Comparison of ENCODE assay signal across 23 cellular contexts in the genomic region with DNA sequence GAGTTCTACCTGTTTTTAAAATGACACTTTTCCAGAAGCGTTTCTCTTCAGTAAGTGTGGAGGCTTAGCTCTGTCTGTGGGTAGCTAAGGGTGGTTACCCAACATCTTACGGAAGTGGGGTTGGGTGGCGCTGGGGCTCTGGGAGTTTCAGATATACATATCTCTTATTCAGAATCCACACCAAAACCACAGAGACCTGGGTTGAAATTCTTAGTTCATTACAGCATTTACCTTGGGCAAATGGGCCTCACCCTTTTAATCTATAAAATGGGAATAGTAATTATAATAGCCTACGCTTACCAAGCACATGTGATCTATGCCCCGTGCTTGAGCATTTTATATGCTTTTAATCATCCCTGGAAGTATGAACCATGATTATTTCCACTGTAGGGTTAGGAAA. TPM values are rescaled to one million over a fixed set of nuclear protein-coding genes. Genes with fewer than 3 reads are reported as not detected.
DNase-seq lines count a peak whose midpoint lies in the region; FAIRE-seq and TF ChIP-seq lines count a peak whose summit lies in the region.
"Had no signal": no experiment of that assay in that cellular context is flagged by ENCODE, and none has a peak within 500 bp of the region (broad histone marks: within the 10 kb centered on the region; RNA-seq: fewer than 3 reads in every experiment).

No MANE protein-coding gene starts in this region.

- DNase-seq in NOMO-1 treated with DMSO at 0.1 percent for 48 hours (lab: John Stamatoyannopoulos, UW; ENCODE audit: unreplicated experiment) (peak; percentile 7), NOMO-1 treated with dmso at 0.1 percent for 144 hours (lab: John Stamatoyannopoulos, UW; ENCODE audit: unreplicated experiment) (no peak), astrocyte (ENCODE audit: low read depth) (peak; percentile 58), transverse colon (peak; percentile 12), KG1 (lab: John Stamatoyannopoulos, UW) (no peak), GM19238 (ENCODE audit: insufficient read length, low spot score) (no peak), progenitor cell of endocrine pancreas (ENCODE audit: low spot score, unreplicated experiment) (no peak)
- DNase-seq: 8988T; activated CD4-positive, alpha-beta T cell treated with anti-CD3 and anti-CD28 coated beads, Interleukin-2, amount 50 U/mL, for 4 hours; activated effector memory CD4-positive, alpha-beta T cell treated with anti-CD3 and anti-CD28 coated beads, Interleukin-2, amount 50 U/mL, for 16 hours; activated naive CD8-positive, alpha-beta T cell treated with anti-CD3 and anti-CD28 coated beads, Interleukin-2, amount 50 U/mL, for 24 hours; dermis blood vessel endothelial cell; NCI-H1105 treated with DMSO at 0.1 percent for 48 hours; NK-92 treated with Interleukin-12 subunit alpha and Interleukin-12 subunit beta, amount 100 ng/mL, for 24 hours; stimulated activated CD4-positive, alpha-beta T cell treated with anti-CD3 and anti-CD28 coated beads, Interleukin-4, amount 100 ng/mL, for 24 hours; stimulated activated naive CD8-positive, alpha-beta T cell treated with anti-CD3 and anti-CD28 coated beads, Interleukin-15, amount 100 ng/mL, for 72 hours; upper lobe of left lung; WERI-Rb-1 had no signal

- peak overlapping the region; percentile 48 for H3K4me2 ChIP-seq in OCI-LY3 (ENCODE audit: low read length)
- peak overlapping the region; percentile 64 for H3K4me2 ChIP-seq in astrocyte (ENCODE audit: low read length)

- in situ Hi-C loops in transverse colon (cut with MboI; ENCODE audit: low pct_ligation_motif_present in 1 of 4, low pct_unique_long_range_greater_than_20kb in 1 of 4, low sequenced_read_pairs in 3 of 4): loop anchor here (25.0 kb wide), 4 partner anchors 109 to 616 kb away; no protein-coding TSS in a partner anchor

- H3K27ac Mint-ChIP-seq in astrocyte (ENCODE audit: unreplicated experiment) (no peak overlapping the region), progenitor cell of endocrine pancreas (no peak overlapping the region)
- H3K27ac Mint-ChIP-seq: activated naive CD8-positive, alpha-beta T cell treated with anti-CD3 and anti-CD28 coated beads, Interleukin-2, amount 50 U/mL, for 24 hours; B cell; stimulated activated naive CD8-positive, alpha-beta T cell treated with anti-CD3 and anti-CD28 coated beads, Interleukin-15, amount 100 ng/mL, for 72 hours had no signal

- no peaks in the 10 kb centered on the region for H3K27me3 Mint-ChIP-seq in astrocyte (ENCODE audit: low read depth, unreplicated experiment)
- H3K27me3 Mint-ChIP-seq in progenitor cell of endocrine pancreas: no peaks in the 10 kb centered on the region

- intact Hi-C loops in transverse colon (cut with DNase I; ENCODE audit: low total_unique reads): no loop called here

- H3K27me3 ChIP-seq in OCI-LY3 (ENCODE audit: low read depth, low read length): peaks cover 23% of the 10 kb centered on the region
- H3K27me3 ChIP-seq in astrocyte (ENCODE audit: insufficient read depth, low read length): no peaks in the 10 kb centered on the region
- H3K27me3 ChIP-seq in transverse colon: no peaks in the 10 kb centered on the region
- H3K27me3 ChIP-seq: upper lobe of left lung had no signal

- no peak for TF ChIP-seq POLR2A in transverse colon (IDR thresholded peaks at IDR 0.05)

- H3K4me3 Mint-ChIP-seq in astrocyte (ENCODE audit: unreplicated experiment): no peak overlapping the region
- no peak overlapping the region for H3K4me3 Mint-ChIP-seq in progenitor cell of endocrine pancreas (ENCODE audit: low read depth)
- H3K4me3 Mint-ChIP-seq: activated naive CD8-positive, alpha-beta T cell treated with anti-CD3 and anti-CD28 coated beads, Interleukin-2, amount 50 U/mL, for 24 hours; B cell; stimulated activated naive CD8-positive, alpha-beta T cell treated with anti-CD3 and anti-CD28 coated beads, Interleukin-15, amount 100 ng/mL, for 72 hours had no signal

- H3K27ac ChIP-seq in OCI-LY3 (ENCODE audit: low read length): no peak overlapping the region
- H3K27ac ChIP-seq in astrocyte (ENCODE audit: low read depth, low read length): no peak overlapping the region
- H3K27ac ChIP-seq in transverse colon: no peak overlapping the region
- H3K27ac ChIP-seq: upper lobe of left lung, WERI-Rb-1 had no signal

- peaks cover 3% of the 10 kb centered on the region for H3K36me3 Mint-ChIP-seq in astrocyte (ENCODE audit: low read depth, unreplicated experiment)
- H3K36me3 Mint-ChIP-seq in progenitor cell of endocrine pancreas (ENCODE audit: insufficient read depth): peaks cover 5% of the 10 kb centered on the region

- H2AFZ ChIP-seq in OCI-LY3 (ENCODE audit: low read depth, low read length) (no peak overlapping the region), astrocyte (ENCODE audit: low read depth, low read length) (no peak overlapping the region)

- H3K4me1 Mint-ChIP-seq in astrocyte (ENCODE audit: low read depth, unreplicated experiment): peaks cover 11% of the 10 kb centered on the region
- H3K4me1 Mint-ChIP-seq in progenitor cell of endocrine pancreas (ENCODE audit: low read depth): peaks cover 18% of the 10 kb centered on the region
- H3K4me1 Mint-ChIP-seq: activated naive CD8-positive, alpha-beta T cell treated with anti-CD3 and anti-CD28 coated beads, Interleukin-2, amount 50 U/mL, for 24 hours; B cell; stimulated activated naive CD8-positive, alpha-beta T cell treated with anti-CD3 and anti-CD28 coated beads, Interleukin-15, amount 100 ng/mL, for 72 hours had no signal

- peaks cover 68% of the 10 kb centered on the region for H4K20me1 ChIP-seq in OCI-LY3 (ENCODE audit: insufficient read depth, low read length)
- H4K20me1 ChIP-seq in astrocyte (ENCODE audit: insufficient read depth, low read length): peaks cover 51% of the 10 kb centered on the region

- peak overlapping the region; percentile 3 for H3K4me3 ChIP-seq in OCI-LY3 (ENCODE audit: low read length)
- no peak overlapping the region for H3K4me3 ChIP-seq in astrocyte (ENCODE audit: insufficient read depth, low read depth, low read length)
- no peak overlapping the region for H3K4me3 ChIP-seq in transverse colon
- H3K4me3 ChIP-seq: smooth muscle cell, upper lobe of left lung had no signal

- H3K9ac ChIP-seq in OCI-LY3 (ENCODE audit: low read length) (no peak overlapping the region), astrocyte (ENCODE audit: low read length) (no peak overlapping the region)

- no peak for TF ChIP-seq CTCF in OCI-LY3 (IDR thresholded peaks at IDR 0.05; ENCODE audit: low read depth, low read length)
- no peak for TF ChIP-seq CTCF in astrocyte (IDR thresholded peaks at IDR 0.05; ENCODE audit: insufficient read depth, low read depth, low read length)
- TF ChIP-seq CTCF in transverse colon (IDR thresholded peaks at IDR 0.05): no peak
- no peak for TF ChIP-seq CTCF in progenitor cell of endocrine pancreas (IDR thresholded peaks at IDR 0.05; ENCODE audit: unreplicated experiment)

- H3K36me3 ChIP-seq in OCI-LY3 (replicated peaks; ENCODE audit: low read depth, low read length) (peaks cover 18% of the 10 kb centered on the region), astrocyte (ENCODE audit: insufficient read depth, low read length) (no peaks in the 10 kb centered on the region), transverse colon (no peaks in the 10 kb centered on the region)
- H3K36me3 ChIP-seq: upper lobe of left lung had no signal

- H3K4me1 ChIP-seq in OCI-LY3 (ENCODE audit: low read length) (peaks cover 19% of the 10 kb centered on the region), astrocyte (ENCODE audit: insufficient read depth, low read length) (peaks cover 24% of the 10 kb centered on the region), transverse colon (peaks cover 0 to 12% (median 0%) of the 10 kb centered on the region in 4 donors)

- 83 to 86% methylated on average over 4 to 5 of the region's 5 CpGs for WGBS in transverse colon (ENCODE audit: low coverage in 1 of 2), 2 donors

- FAIRE-seq in astrocyte (lab: Jason Lieb, UNC): no peak
- FAIRE-seq: bronchial epithelial cell, endothelial cell of umbilical vein had no signal

- H3K79me2 ChIP-seq in OCI-LY3 (ENCODE audit: low read length): peaks cover 46% of the 10 kb centered on the region
- H3K79me2 ChIP-seq in astrocyte (ENCODE audit: insufficient read depth, low read length): peaks cover 62% of the 10 kb centered on the region

- no peak for TF ChIP-seq EP300 in transverse colon (IDR thresholded peaks at IDR 0.05; ENCODE audit: low read depth)

- H3K9me3 Mint-ChIP-seq in astrocyte (ENCODE audit: unreplicated experiment) (peaks cover 3% of the 10 kb centered on the region), progenitor cell of endocrine pancreas (ENCODE audit: low read depth) (peaks cover 4% of the 10 kb centered on the region)

- no peaks in the 10 kb centered on the region; the same call in 1 of the 2 replicates for H3K9me3 ChIP-seq in OCI-LY3 (ENCODE audit: insufficient read depth, low read length)
- H3K9me3 ChIP-seq in astrocyte (ENCODE audit: insufficient read depth, low read depth, low read length): peaks cover 3% of the 10 kb centered on the region
- no peaks in the 10 kb centered on the region for H3K9me3 ChIP-seq in transverse colon
- H3K9me3 ChIP-seq: upper lobe of left lung had no signal

RNA-seq across cellular contexts. Expression of a gene that starts 9.4 kb away (rescaled TPM):
- total RNA-seq in astrocyte: 37.8 and 39.6 TPM in 2 replicates
- 10 to 100 TPM; 29.2 to 83.4 (median 41.6) TPM for total RNA-seq in transverse colon
- 44.3 and 49.1 TPM in 2 replicates for total RNA-seq in progenitor cell of endocrine pancreas

Comparison
In these comparisons a context has a peak if more than half of its experiments do, and no peak if none do; other contexts are left out.
1. DNase-seq: peak in NOMO-1 treated with DMSO at 0.1 percent for 48 hours (single experiment), astrocyte (single experiment) and transverse colon (single experiment); none in NOMO-1 treated with dmso at 0.1 percent for 144 hours (single experiment), KG1 (single experiment), GM19238 (single experiment) and progenitor cell of endocrine pancreas (single experiment).